8 cellular contexts compared by ENCODE assay signal in the genomic region with DNA sequence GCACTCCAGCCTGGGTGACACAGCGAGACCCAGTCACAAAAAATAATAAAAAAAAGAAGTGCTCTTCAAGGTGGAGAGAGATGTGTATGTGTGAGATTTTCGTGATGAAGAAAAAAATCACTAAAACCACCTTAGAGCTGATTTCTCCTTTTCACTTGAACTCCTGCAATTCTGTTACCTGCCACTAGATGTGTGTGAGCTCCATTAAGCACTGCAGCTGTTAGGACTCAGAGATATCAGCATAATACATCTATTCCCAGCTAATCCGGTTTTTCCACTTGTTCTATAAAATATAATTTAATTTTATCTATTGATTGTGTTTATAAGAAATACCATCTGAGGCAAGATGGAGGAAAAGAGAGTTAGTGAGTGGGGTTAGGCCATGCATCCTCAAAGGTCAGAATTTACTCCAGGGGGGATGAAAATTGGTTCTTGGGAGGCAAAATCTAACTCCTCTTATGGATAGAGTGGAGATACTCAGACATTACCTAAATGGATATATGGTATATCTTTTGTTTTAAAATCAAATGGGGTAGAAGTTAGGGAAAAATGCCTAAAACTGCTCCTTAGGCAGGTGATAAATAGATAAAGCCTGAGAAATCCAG.
DNase-seq lines count a peak whose midpoint lies in the region; ATAC-seq and TF ChIP-seq lines count a peak whose summit lies in the region.

No MANE protein-coding gene starts in this region.

- no peaks in the 10 kb centered on the region for H4K20me1 ChIP-seq in Loucy (ENCODE audit: insufficient read depth, low read length, poor library complexity, severe bottlenecking)

- no peak overlapping the region for H2AFZ ChIP-seq in Loucy (ENCODE audit: low read length)

- TF ChIP-seq CTCF in Loucy (conservative IDR thresholded peaks at IDR 0.05; ENCODE audit: low read length) = peak; percentile 71
- peak; percentile 85 for TF ChIP-seq CTCF in VCaP (conservative IDR thresholded peaks at IDR 0.05)
- TF ChIP-seq CTCF in kidney epithelial cell (IDR thresholded peaks at IDR 0.05; ENCODE audit: insufficient read depth, low read length, poor library complexity, severe bottlenecking) = peak; percentile 80

- peak; percentile 56 for DNase-seq in DMS114 treated with DMSO at 0.1 percent for 48 hours (lab: John Stamatoyannopoulos, UW; ENCODE audit: unreplicated experiment)
- DNase-seq in kidney epithelial cell (ENCODE audit: low read depth) = peak; percentile 2
- no peak for DNase-seq in stimulated activated CD4-positive, alpha-beta T cell treated with anti-CD3 and anti-CD28 coated beads, Interleukin-4, amount 100 ng/mL, for 4 hours
- no peak for DNase-seq in T-helper 1 cell
- DNase-seq in posterior cingulate gyrus = no peak

- H3K4me1 ChIP-seq in Loucy (ENCODE audit: insufficient read depth, low read length, poor library complexity, severe bottlenecking) = no peaks in the 10 kb centered on the region

- intact Hi-C loops in posterior cingulate gyrus (cut with DNase I) = no loop called here

- no peak overlapping the region for H3K9ac ChIP-seq in Loucy (ENCODE audit: low read depth, low read length, poor library complexity, severe bottlenecking)

- H3K79me2 ChIP-seq in Loucy (ENCODE audit: insufficient read depth, low read length) = no peaks in the 10 kb centered on the region

- H3K4me2 ChIP-seq in Loucy (ENCODE audit: low read depth, low read length, poor library complexity, severe bottlenecking) = no peak overlapping the region

- H3F3A ChIP-seq in Loucy (ENCODE audit: low read depth) = no peaks in the 10 kb centered on the region

- peak; percentile 83 for ATAC-seq in GM19395 (IDR thresholded peaks at IDR 0.05; ENCODE audit: unreplicated experiment)

- no peaks in the 10 kb centered on the region for H3K27me3 ChIP-seq in Loucy (ENCODE audit: insufficient read depth, low read length, poor library complexity, severe bottlenecking)
- peaks cover 6% of the 10 kb centered on the region for H3K27me3 ChIP-seq in kidney epithelial cell (ENCODE audit: control insufficient read depth, insufficient read depth, low read length)

- H3K36me3 ChIP-seq in Loucy (ENCODE audit: insufficient read depth, low read length) = no peaks in the 10 kb centered on the region
- no peaks in the 10 kb centered on the region for H3K36me3 ChIP-seq in kidney epithelial cell (ENCODE audit: control insufficient read depth, insufficient read depth, low read length)

- H3K9me3 ChIP-seq in Loucy (ENCODE audit: insufficient read depth, low read depth, low read length) = no peaks in the 10 kb centered on the region

- no peak overlapping the region for H3K27ac ChIP-seq in VCaP

- no peaks in the 10 kb centered on the region for H3K9me2 ChIP-seq in Loucy (replicated peaks; ENCODE audit: low read depth, low read length)

- H3K4me3 ChIP-seq in Loucy (ENCODE audit: low read length, poor library complexity, severe bottlenecking) (no peak overlapping the region), kidney epithelial cell (ENCODE audit: low read depth, low read length) (no peak overlapping the region)

Comparison
In these comparisons a context has a peak if more than half of its experiments do, and no peak if none do; other contexts are left out.
1. DNase-seq: peak in DMS114 treated with DMSO at 0.1 percent for 48 hours (single experiment) and kidney epithelial cell (single experiment); none in stimulated activated CD4-positive, alpha-beta T cell treated with anti-CD3 and anti-CD28 coated beads, Interleukin-4, amount 100 ng/mL, for 4 hours (0 of 2), T-helper 1 cell (0 of 5) and posterior cingulate gyrus (0 of 10).
2. Peak in every context shown above with its lines, with median percentiles within 50 percentile points of each other: CTCF ChIP-seq.